ENCODE assay signal across 8 cellular contexts in the genomic region with DNA sequence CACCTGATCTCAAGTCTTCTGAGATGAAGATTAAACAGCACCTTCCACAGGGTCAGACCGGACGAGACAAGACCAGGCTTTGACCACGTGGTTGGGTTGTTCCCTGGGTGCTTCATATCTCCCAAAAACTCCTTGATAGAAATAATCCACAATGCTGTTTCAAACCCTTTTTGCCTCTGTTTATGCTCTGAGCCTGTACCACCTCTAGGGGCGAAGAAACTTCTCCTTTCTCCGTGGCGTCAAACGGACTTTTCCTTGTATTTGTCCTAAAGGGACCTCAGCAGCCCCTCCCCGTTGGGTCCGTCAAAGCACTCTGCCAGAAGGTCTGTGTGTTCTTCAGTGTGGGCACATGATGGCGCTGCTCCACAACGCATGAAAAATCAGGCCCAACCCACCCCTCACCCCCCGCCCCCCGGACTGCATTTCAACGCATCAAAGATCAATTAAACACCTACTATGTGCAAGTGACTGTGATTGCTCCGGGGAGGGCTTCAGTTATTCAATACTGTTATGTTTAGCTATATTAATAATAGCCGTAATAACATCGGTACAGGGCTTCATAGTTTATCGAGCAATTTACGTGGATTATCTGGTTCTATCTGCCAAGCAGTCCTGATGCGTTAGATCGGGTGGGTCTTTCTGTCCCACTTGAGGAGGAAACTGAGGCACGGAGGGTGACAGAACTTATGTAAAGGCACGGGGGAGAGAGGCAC. TPM values are rescaled to one million over a fixed set of nuclear protein-coding genes. Genes with fewer than 3 reads are reported as not detected.
A peak's percentile ranks its signal among the peaks of the same experiment; 100 is the strongest.
DNase-seq lines count a peak whose midpoint lies in the region; ATAC-seq and TF ChIP-seq lines count a peak whose summit lies in the region.

No MANE protein-coding gene starts in this region.

- no peak for TF ChIP-seq POLR2A in upper lobe of left lung (IDR thresholded peaks at IDR 0.05)

- 29 to 30% methylated on average over 23 of the region's 23 CpGs for WGBS in upper lobe of left lung, 2 donors

- no peak overlapping the region for H3K4me3 ChIP-seq in RWPE2 (ENCODE audit: severe bottlenecking)
- no peak overlapping the region for H3K4me3 ChIP-seq in cardiac fibroblast (replicated peaks in 1 of 2; ENCODE audit: low read depth in 2 of 2, low read length in 2 of 2)
- no peak overlapping the region for H3K4me3 ChIP-seq in left lung
- H3K4me3 ChIP-seq in upper lobe of left lung = no peak overlapping the region

- no peaks in the 10 kb centered on the region for H3K27me3 ChIP-seq in RWPE2 (ENCODE audit: insufficient read depth, poor library complexity, severe bottlenecking)
- peaks cover 0 to 43% of the 10 kb centered on the region in 2 donors for H3K27me3 ChIP-seq in left lung
- H3K27me3 ChIP-seq in upper lobe of left lung = no peaks in the 10 kb centered on the region

- H3K36me3 ChIP-seq in RWPE2 (ENCODE audit: low read depth) (no peaks in the 10 kb centered on the region), left lung (no peaks in the 10 kb centered on the region), upper lobe of left lung (no peaks in the 10 kb centered on the region)

- intact Hi-C loops in left lung (cut with DNase I) = no loop called here

- H3K4me1 ChIP-seq in RWPE2 (ENCODE audit: insufficient read depth, poor library complexity, severe bottlenecking) = peaks cover 23% of the 10 kb centered on the region
- no peaks in the 10 kb centered on the region for H3K4me1 ChIP-seq in left lung
- no peaks in the 10 kb centered on the region for H3K4me1 ChIP-seq in upper lobe of left lung

- H3K9me3 ChIP-seq in RWPE2 (ENCODE audit: severe bottlenecking) (no peaks in the 10 kb centered on the region), left lung (no peaks in the 10 kb centered on the region), upper lobe of left lung (no peaks in the 10 kb centered on the region)

- H3K27ac ChIP-seq in RWPE2 (ENCODE audit: poor library complexity, severe bottlenecking) = no peak overlapping the region
- no peak overlapping the region for H3K27ac ChIP-seq in left lung
- H3K27ac ChIP-seq in upper lobe of left lung = no peak overlapping the region

- ATAC-seq in RWPE2 (ENCODE audit: low read depth) (no peak), left lung (peak; percentile 78), upper lobe of left lung (ENCODE audit: low FRiP score in 2 of 2) (peak in 1 of 2 donors; percentile 79), GM19463 (IDR thresholded peaks at IDR 0.05; ENCODE audit: unreplicated experiment) (no peak), HG03442 (IDR thresholded peaks at IDR 0.05; ENCODE audit: unreplicated experiment) (no peak)

- no peak for TF ChIP-seq EP300 in upper lobe of left lung (IDR thresholded peaks at IDR 0.05)

- TF ChIP-seq CTCF in RWPE2 (IDR thresholded peaks at IDR 0.05; ENCODE audit: poor library complexity, severe bottlenecking) = peak; percentile 70
- TF ChIP-seq CTCF in cardiac fibroblast (IDR thresholded peaks at IDR 0.05; ENCODE audit: low read depth, low read length) = peak; percentile 53
- peak; percentile 29 to 33 for TF ChIP-seq CTCF in left lung (IDR thresholded peaks at IDR 0.05)
- TF ChIP-seq CTCF in upper lobe of left lung (IDR thresholded peaks at IDR 0.05) = peak in 4 of 6 experiments; percentile 17 to 41 (median 25)

- DNase-seq in DMS153 treated with DMSO at 0.1 percent for 48 hours (lab: John Stamatoyannopoulos, UW; ENCODE audit: unreplicated experiment) = peak; percentile 30
- peak; percentile 47 for DNase-seq in HuH-7.5 (ENCODE audit: low spot score)
- no peak for DNase-seq in RWPE2 (ENCODE audit: low spot score)
- peak; percentile 63 to 69 for DNase-seq in cardiac fibroblast (ENCODE audit: low read depth in 2 of 2)
- DNase-seq in left lung = no peak
- DNase-seq in upper lobe of left lung = peak in 1 of 2 donors; percentile 38

RNA-seq across cellular contexts. Expression of a gene that starts 17.3 kb away (rescaled TPM):
- total RNA-seq in left lung (100 to 1,000 TPM; 116 to 141 TPM), upper lobe of left lung (100 to 1,000 TPM; 125 to 202 (median 142) TPM)

RNA-seq across cellular contexts. Expression of a gene that starts 39.4 kb away (rescaled TPM):
- 10 to 100 TPM; 17.2 to 22.1 TPM for total RNA-seq in left lung
- 10 to 100 TPM in 4 of 6 donors, 1 to 10 TPM in 2; 6.0 to 27.2 (median 12.9) TPM for total RNA-seq in upper lobe of left lung

Comparison
In these comparisons a context has a peak if more than half of its experiments do, and no peak if none do; other contexts are left out.
1. DNase-seq: peak in DMS153 treated with DMSO at 0.1 percent for 48 hours (single experiment), HuH-7.5 (single experiment) and cardiac fibroblast (2 of 2); none in RWPE2 (single experiment) and left lung (0 of 2).
2. Peak in every context shown above with its lines, with median percentiles within 50 percentile points of each other: CTCF ChIP-seq.